ENCODE assay signal across 11 cellular contexts in genomic region chr14:95577067-95577800, GRCh38.
A peak's percentile ranks its signal among the peaks of the same experiment; 100 is the strongest.
DNase-seq lines count a peak whose midpoint lies in the region; ATAC-seq lines count a peak whose summit lies in the region.
"Had no signal": no experiment of that assay in that cellular context is flagged by ENCODE, and none has a peak within 500 bp of the region (broad histone marks: within the 10 kb centered on the region; RNA-seq: fewer than 3 reads in every experiment).

No MANE protein-coding gene starts in this region.

- DNase-seq in ELF-1 (ENCODE audit: low read depth, low spot score) = peak; percentile 65
- DNase-seq in NCI-H524 (lab: John Stamatoyannopoulos, UW) = no peak
- DNase-seq in HuH-7 (ENCODE audit: low spot score) = no peak
- no peak for DNase-seq in NCI-H510A treated with DMSO at 0.1 percent for 48 hours (lab: John Stamatoyannopoulos, UW)
- no peak for DNase-seq in activated T-cell treated with anti-CD3 and anti-CD28 coated beads, Interleukin-2, amount 50 U/mL, for 48 hours
- DNase-seq: activated naive CD8-positive, alpha-beta T cell treated with anti-CD3 and anti-CD28 coated beads, Interleukin-2, amount 50 U/mL, for 24 hours; MG63; PC-3 had no signal

- ATAC-seq in GM19324 (IDR thresholded peaks at IDR 0.05; ENCODE audit: low FRiP score, unreplicated experiment) = peak; percentile 97
- peak; percentile 97 for ATAC-seq in HG02798 (IDR thresholded peaks at IDR 0.05; ENCODE audit: poor library complexity, unreplicated experiment)
- peak; percentile 98 for ATAC-seq in HG03565 (IDR thresholded peaks at IDR 0.05; ENCODE audit: unreplicated experiment)
- ATAC-seq: activated naive CD8-positive, alpha-beta T cell treated with anti-CD3 and anti-CD28 coated beads, Interleukin-2, amount 50 U/mL, for 24 hours; PC-3 had no signal
